In genomic region chr2:7450188-7451156, GRCh38 we compare ENCODE assay signal across 17 cellular contexts.
DNase-seq lines count a peak whose midpoint lies in the region; ATAC-seq, FAIRE-seq and TF ChIP-seq lines count a peak whose summit lies in the region.
"Had no signal": no experiment of that assay in that cellular context is flagged by ENCODE, and none has a peak within 500 bp of the region (broad histone marks: within the 10 kb centered on the region; RNA-seq: fewer than 3 reads in every experiment).

No MANE protein-coding gene starts in this region.

- H3K4me3 ChIP-seq in CD4-positive, CD25-positive, alpha-beta regulatory T cell (ENCODE audit: low read depth, low read length): no peak overlapping the region
- H3K4me3 ChIP-seq in small intestine (ENCODE audit: low read depth in 1 of 2, low read length in 2 of 2) (no peak overlapping the region), colonic mucosa (no peak overlapping the region), Caco-2 (ENCODE audit: low read depth, low read length) (no peak overlapping the region)
- H3K4me3 ChIP-seq: HAP-1, upper lobe of right lung had no signal

- H3K4me3 Mint-ChIP-seq in CD4-positive, CD25-positive, alpha-beta regulatory T cell: no peak overlapping the region
- no peak overlapping the region for H3K4me3 Mint-ChIP-seq in Caco-2 (ENCODE audit: unreplicated experiment)

- no peaks in the 10 kb centered on the region for H3K36me3 Mint-ChIP-seq in CD4-positive, CD25-positive, alpha-beta regulatory T cell
- no peaks in the 10 kb centered on the region for H3K36me3 Mint-ChIP-seq in Caco-2 (ENCODE audit: insufficient read depth, unreplicated experiment)

- peak overlapping the region in 2 of 3 donors; percentile 61 to 62 for H3K27ac Mint-ChIP-seq in CD4-positive, CD25-positive, alpha-beta regulatory T cell
- H3K27ac Mint-ChIP-seq in Caco-2 (ENCODE audit: unreplicated experiment): no peak overlapping the region

- BruUV-seq in Caco-2 (replicated peaks; lab: Mats Ljungman, UMichigan): no TSS peak

- peak in 1 of 3 donors; percentile 4 for DNase-seq in CD4-positive, CD25-positive, alpha-beta regulatory T cell
- peak in 3 of 5 experiments; percentile 17 to 91 (median 65) for DNase-seq in T-helper 2 cell
- peak; percentile 65 for DNase-seq in activated gamma-delta T cell treated with anti-CD3 and anti-CD28 coated beads, Interleukin-2, amount 50 U/mL, for 16 hours (ENCODE audit: low read depth)
- peak; percentile 39 for DNase-seq in small intestine
- no peak for DNase-seq in colonic mucosa
- no peak for DNase-seq in SW 1271 (lab: John Stamatoyannopoulos, UW)
- DNase-seq in D721Med (ENCODE audit: insufficient read length, low spot score): no peak
- no peak for DNase-seq in Caco-2
- DNase-seq: ACHN, DMS153, islet precursor cell, NCI-H1092, NCI-H510A treated with DMSO at 0.1 percent for 48 hours, upper lobe of right lung had no signal

- H3K9me3 ChIP-seq in CD4-positive, CD25-positive, alpha-beta regulatory T cell (ENCODE audit: control insufficient read depth in 2 of 2, low read length in 2 of 2): no peaks in the 10 kb centered on the region
- no peaks in the 10 kb centered on the region for H3K9me3 ChIP-seq in small intestine (ENCODE audit: control insufficient read depth, low read depth)
- H3K9me3 ChIP-seq in colonic mucosa: no peaks in the 10 kb centered on the region
- H3K9me3 ChIP-seq in Caco-2: no peaks in the 10 kb centered on the region
- H3K9me3 ChIP-seq: HAP-1, upper lobe of right lung had no signal

- H3K4me1 ChIP-seq in CD4-positive, CD25-positive, alpha-beta regulatory T cell (ENCODE audit: control insufficient read depth, insufficient read depth, low read length, poor library complexity, severe bottlenecking): no peaks in the 10 kb centered on the region
- H3K4me1 ChIP-seq in small intestine (ENCODE audit: control insufficient read depth in 2 of 2, insufficient read depth in 1 of 2, low read depth in 1 of 2, low read length in 1 of 2) (no peaks in the 10 kb centered on the region), colonic mucosa (no peaks in the 10 kb centered on the region), Caco-2 (no peaks in the 10 kb centered on the region)
- H3K4me1 ChIP-seq: HAP-1, upper lobe of right lung had no signal

- TF ChIP-seq CTCF in colonic mucosa (IDR thresholded peaks at IDR 0.05) (no peak), D721Med (IDR thresholded peaks at IDR 0.05; ENCODE audit: insufficient read depth, missing control alignments) (no peak), Caco-2 (IDR thresholded peaks at IDR 0.05; ENCODE audit: insufficient read depth in 1 of 2, low read depth in 1 of 2, low read length in 1 of 2, severe bottlenecking in 1 of 2, unreplicated experiment in 1 of 2) (no peak)

- H3K9me3 Mint-ChIP-seq in CD4-positive, CD25-positive, alpha-beta regulatory T cell: no peaks in the 10 kb centered on the region
- H3K9me3 Mint-ChIP-seq in Caco-2 (ENCODE audit: unreplicated experiment): no peaks in the 10 kb centered on the region

- H3K36me3 ChIP-seq in CD4-positive, CD25-positive, alpha-beta regulatory T cell (ENCODE audit: control insufficient read depth, insufficient read depth, low read length): no peaks in the 10 kb centered on the region
- no peaks in the 10 kb centered on the region for H3K36me3 ChIP-seq in small intestine (ENCODE audit: control insufficient read depth in 2 of 2, insufficient read depth in 2 of 2, low read length in 2 of 2)
- H3K36me3 ChIP-seq in colonic mucosa: no peaks in the 10 kb centered on the region
- H3K36me3 ChIP-seq in Caco-2 (ENCODE audit: control insufficient read depth, insufficient read depth, low read length): no peaks in the 10 kb centered on the region
- H3K36me3 ChIP-seq: HAP-1, upper lobe of right lung had no signal

- peaks cover 0 to 27% (median under 1%) of the 10 kb centered on the region in 4 donors for H3K4me1 Mint-ChIP-seq in CD4-positive, CD25-positive, alpha-beta regulatory T cell
- H3K4me1 Mint-ChIP-seq in Caco-2 (ENCODE audit: low read depth, unreplicated experiment): no peaks in the 10 kb centered on the region

- H3K27me3 Mint-ChIP-seq in CD4-positive, CD25-positive, alpha-beta regulatory T cell: peaks cover 8% of the 10 kb centered on the region
- peaks cover 13% of the 10 kb centered on the region for H3K27me3 Mint-ChIP-seq in Caco-2 (ENCODE audit: insufficient read depth, unreplicated experiment)

- H3K27ac ChIP-seq in CD4-positive, CD25-positive, alpha-beta regulatory T cell (ENCODE audit: insufficient read depth, low read length, poor library complexity, severe bottlenecking): no peak overlapping the region
- H3K27ac ChIP-seq in small intestine (ENCODE audit: low read depth in 1 of 2, low read length in 1 of 2) (peak overlapping the region in 1 of 2 donors; percentile 43), colonic mucosa (no peak overlapping the region)
- H3K27ac ChIP-seq: RWPE1, upper lobe of right lung had no signal

- H3K27me3 ChIP-seq in CD4-positive, CD25-positive, alpha-beta regulatory T cell (ENCODE audit: control insufficient read depth, insufficient read depth, low read length): peaks cover 4% of the 10 kb centered on the region
- H3K27me3 ChIP-seq in small intestine (ENCODE audit: control insufficient read depth in 2 of 2, insufficient read depth in 2 of 2, low read length in 2 of 2): no peaks in the 10 kb centered on the region
- H3K27me3 ChIP-seq in colonic mucosa: no peaks in the 10 kb centered on the region
- no peaks in the 10 kb centered on the region; the same call in none of the 2 replicates for H3K27me3 ChIP-seq in Caco-2 (replicated peaks; ENCODE audit: control insufficient read depth, insufficient read depth, low read length)
- H3K27me3 ChIP-seq: upper lobe of right lung had no signal

- no peak for FAIRE-seq in small intestine (lab: Jason Lieb, UNC)
- no peak for FAIRE-seq in D721Med (lab: Jason Lieb, UNC)
- FAIRE-seq: frontal cortex had no signal

- intact Hi-C loops in colonic mucosa (cut with DNase I): no loop called here
- intact Hi-C loops in Caco-2 (cut with micrococcal nuclease; ENCODE audit: unreplicated experiment): no loop called here

- POLR2A ChIA-PET in Caco-2 (lab: Charles Lee): no interaction called here

- ATAC-seq in CD4-positive, CD25-positive, alpha-beta regulatory T cell (ENCODE audit: low read depth in 2 of 2): no peak
- ATAC-seq: upper lobe of right lung had no signal

- no peak overlapping the region for H3K9ac ChIP-seq in colonic mucosa (ENCODE audit: low read depth in 2 of 2, low read length in 2 of 2)

- 69 to 78% (median 77%) methylated on average over 15 of the region's 15 CpGs for WGBS in small intestine, 3 donors

- CTCF ChIA-PET in Caco-2 (lab: Charles Lee): no interaction called here

Comparison
In these comparisons a context has a peak if more than half of its experiments do, and no peak if none do; other contexts are left out.
1. DNase-seq: peak in T-helper 2 cell (3 of 5), activated gamma-delta T cell treated with anti-CD3 and anti-CD28 coated beads, Interleukin-2, amount 50 U/mL, for 16 hours (single experiment) and small intestine (single experiment); none in colonic mucosa (single experiment), SW 1271 (0 of 2), D721Med (single experiment) and Caco-2 (0 of 2).